Comparison of ENCODE assay signal across 15 cellular contexts in genomic region chr2:65023742-65024141, GRCh38. TPM values are rescaled to one million over a fixed set of nuclear protein-coding genes. Genes with fewer than 3 reads are reported as not detected.
A peak's percentile ranks its signal among the peaks of the same experiment; 100 is the strongest.
DNase-seq lines count a peak whose midpoint lies in the region; ATAC-seq, FAIRE-seq and TF ChIP-seq lines count a peak whose summit lies in the region.
"Had no signal": no experiment of that assay in that cellular context is flagged by ENCODE, and none has a peak within 500 bp of the region (broad histone marks: within the 10 kb centered on the region; RNA-seq: fewer than 3 reads in every experiment).

No MANE protein-coding gene starts in this region.

- H3K79me1 ChIP-seq in mesenchymal stem cell (replicated peaks; ENCODE audit: low read length, poor library complexity, severe bottlenecking): no peaks in the 10 kb centered on the region

- no TSS peak for BruUV-seq in MCF 10A (replicated peaks; lab: Mats Ljungman, UMichigan)

- H3K36me3 ChIP-seq in breast epithelium: no peaks in the 10 kb centered on the region
- H3K36me3 ChIP-seq in brain microvascular endothelial cell (replicated peaks): no peaks in the 10 kb centered on the region
- peaks cover 6 to 20% of the 10 kb centered on the region in 2 experiments for H3K36me3 ChIP-seq in mesenchymal stem cell (ENCODE audit: control insufficient read depth in 1 of 2, insufficient read depth in 2 of 2, low read depth in 1 of 2, low read length in 2 of 2)
- H3K36me3 ChIP-seq in SJCRH30: no peaks in the 10 kb centered on the region
- no peaks in the 10 kb centered on the region for H3K36me3 ChIP-seq in kidney (ENCODE audit: control insufficient read depth in 1 of 2, insufficient read depth in 2 of 2, low read length in 2 of 2)

- H3K27me3 ChIP-seq in breast epithelium (no peaks in the 10 kb centered on the region), brain microvascular endothelial cell (replicated peaks) (no peaks in the 10 kb centered on the region), mesenchymal stem cell (ENCODE audit: control insufficient read depth in 1 of 2, insufficient read depth in 1 of 2, low read length in 2 of 2) (peaks cover 0 to 4% of the 10 kb centered on the region in 2 experiments), SJCRH30 (no peaks in the 10 kb centered on the region)
- H3K27me3 ChIP-seq: Peyer's patch had no signal

- H3K4me3 ChIP-seq in breast epithelium (no peak overlapping the region), brain microvascular endothelial cell (ENCODE audit: low read depth, low read length) (no peak overlapping the region), mesenchymal stem cell (ENCODE audit: insufficient read depth in 1 of 2, low read depth in 1 of 2, low read length in 2 of 2) (no peak overlapping the region), SJCRH30 (no peak overlapping the region), kidney (ENCODE audit: low read length in 2 of 2) (no peak overlapping the region)
- H3K4me3 ChIP-seq: Peyer's patch had no signal

- intact Hi-C loops in MCF 10A (cut with micrococcal nuclease): no loop called here
- intact Hi-C loops in breast epithelium (cut with DNase I; ENCODE audit: low total_unique reads): no loop called here
- intact Hi-C loops in kidney (cut with DNase I): no loop called here

- H2BK15ac ChIP-seq in mesenchymal stem cell (ENCODE audit: low read depth, poor library complexity, severe bottlenecking): no peak overlapping the region

- WGBS in mesenchymal stem cell: 95% methylated on average over 8 of the region's 8 CpGs

- CTCF ChIA-PET in MCF 10A (lab: Yijun Ruan, JAX): interaction anchor here (0.6 to 6.7 kb wide), 5 partner anchors 16 to 511 kb away, joined by 3 to 36 read pairs (median 4); no protein-coding TSS in a partner anchor

- no peak for FAIRE-seq in kidney (lab: Jason Lieb, UNC)
- FAIRE-seq: GM12892 had no signal

- no peak overlapping the region for H2BK12ac ChIP-seq in mesenchymal stem cell (ENCODE audit: low read length in 2 of 2)

- no peak overlapping the region for H2BK5ac ChIP-seq in mesenchymal stem cell (ENCODE audit: low read depth, low read length, poor library complexity, severe bottlenecking)

- H3K27me3 Mint-ChIP-seq in MCF 10A (ENCODE audit: insufficient read depth, unreplicated experiment): no peaks in the 10 kb centered on the region
- H3K27me3 Mint-ChIP-seq in stimulated activated naive B cell treated with anti-CD40 and anti-IgM and Interleukin-4, amounts not matched to agents 10 μg/mL and 1 μg/mL and 100 μg/mL, for 72 hours: no peaks in the 10 kb centered on the region

- no peak for TF ChIP-seq POLR2A in breast epithelium (IDR thresholded peaks at IDR 0.05)

- no peaks in the 10 kb centered on the region for H3K9me3 Mint-ChIP-seq in MCF 10A (ENCODE audit: unreplicated experiment)
- H3K9me3 Mint-ChIP-seq in stimulated activated naive B cell treated with anti-CD40 and anti-IgM and Interleukin-4, amounts not matched to agents 10 μg/mL and 1 μg/mL and 100 μg/mL, for 72 hours: peaks cover 0 to 2% of the 10 kb centered on the region in 2 donors

- peaks cover 14% of the 10 kb centered on the region for H3K36me3 Mint-ChIP-seq in MCF 10A (ENCODE audit: insufficient read depth, unreplicated experiment)
- peaks cover 53 to 67% of the 10 kb centered on the region in 2 donors for H3K36me3 Mint-ChIP-seq in stimulated activated naive B cell treated with anti-CD40 and anti-IgM and Interleukin-4, amounts not matched to agents 10 μg/mL and 1 μg/mL and 100 μg/mL, for 72 hours

- no peak overlapping the region for H2AFZ ChIP-seq in mesenchymal stem cell (ENCODE audit: low read depth, low read length)

- peak overlapping the region; percentile 53 for H3K27ac Mint-ChIP-seq in MCF 10A (ENCODE audit: low read depth, unreplicated experiment)
- H3K27ac Mint-ChIP-seq in stimulated activated naive B cell treated with anti-CD40 and anti-IgM and Interleukin-4, amounts not matched to agents 10 μg/mL and 1 μg/mL and 100 μg/mL, for 72 hours: peak overlapping the region; percentile 84

- H3K18ac ChIP-seq in mesenchymal stem cell (ENCODE audit: low read depth in 1 of 2, low read length in 2 of 2): no peak overlapping the region

- peak overlapping the region; percentile 71 for H2AK5ac ChIP-seq in mesenchymal stem cell (ENCODE audit: low read length, severe bottlenecking)

- in situ Hi-C loops in brain microvascular endothelial cell (cut with HindIII; ENCODE audit: low pct_ligation_motif_present, low sequenced_read_pairs): no loop called here

- no peak overlapping the region for H3K4ac ChIP-seq in mesenchymal stem cell (ENCODE audit: low read depth in 1 of 2, low read length in 2 of 2)

- no peaks in the 10 kb centered on the region for H3K9me3 ChIP-seq in breast epithelium
- H3K9me3 ChIP-seq in mesenchymal stem cell (ENCODE audit: control insufficient read depth, low read length): no peaks in the 10 kb centered on the region
- H3K9me3 ChIP-seq in SJCRH30 (replicated peaks): no peaks in the 10 kb centered on the region
- H3K9me3 ChIP-seq in kidney (ENCODE audit: control insufficient read depth in 1 of 2, low read length in 2 of 2): no peaks in the 10 kb centered on the region
- H3K9me3 ChIP-seq: Peyer's patch had no signal

- no peak overlapping the region for H3K4me2 ChIP-seq in mesenchymal stem cell (ENCODE audit: low read length, poor library complexity, severe bottlenecking)
- H3K4me2 ChIP-seq: KMS-11 had no signal

- H3K4me1 ChIP-seq in breast epithelium (no peaks in the 10 kb centered on the region), mesenchymal stem cell (ENCODE audit: control insufficient read depth, insufficient read depth, low read depth, low read length) (peaks cover 14% of the 10 kb centered on the region), SJCRH30 (peaks cover 13% of the 10 kb centered on the region), kidney (ENCODE audit: control insufficient read depth in 1 of 2, insufficient read depth in 1 of 2, low read depth in 1 of 2, low read length in 2 of 2) (no peaks in the 10 kb centered on the region)

- POLR2A ChIA-PET in MCF 10A (lab: Yijun Ruan, JAX): interaction anchor here (0.6 kb wide), 1 partner anchor 342 kb away, joined by 3 read pairs; no protein-coding TSS in a partner anchor

- H4K8ac ChIP-seq in mesenchymal stem cell (ENCODE audit: low read length): peak overlapping the region; percentile 22

- H4K91ac ChIP-seq in mesenchymal stem cell (ENCODE audit: low read length): no peak overlapping the region

- H3K4me1 Mint-ChIP-seq in MCF 10A (ENCODE audit: insufficient read depth, unreplicated experiment): peaks cover 11% of the 10 kb centered on the region
- H3K4me1 Mint-ChIP-seq in stimulated activated naive B cell treated with anti-CD40 and anti-IgM and Interleukin-4, amounts not matched to agents 10 μg/mL and 1 μg/mL and 100 μg/mL, for 72 hours: peaks cover 55 to 82% of the 10 kb centered on the region in 2 donors

- DNase-seq in MCF 10A (ENCODE audit: unreplicated experiment): no peak
- no peak for DNase-seq in breast epithelium (ENCODE audit: low spot score in 2 of 2)
- DNase-seq in brain microvascular endothelial cell: no peak
- no peak for DNase-seq in mesenchymal stem cell
- DNase-seq in stimulated activated naive B cell treated with anti-CD40 and anti-IgM and Interleukin-4, amounts not matched to agents 10 μg/mL and 1 μg/mL and 100 μg/mL, for 72 hours: no peak
- DNase-seq in SJCRH30: no peak
- DNase-seq in kidney: no peak
- DNase-seq: MM.1S, NCI-H1105, NCI-H1694 treated with DMSO at 0.1 percent for 48 hours, NCI-H69, Peyer's patch had no signal

- no peak overlapping the region for H2BK120ac ChIP-seq in mesenchymal stem cell (ENCODE audit: low read depth, low read length)

- H3K27ac ChIP-seq in breast epithelium (no peak overlapping the region), brain microvascular endothelial cell (peak overlapping the region; percentile 67), mesenchymal stem cell (ENCODE audit: low read length, poor library complexity, severe bottlenecking) (no peak overlapping the region), SJCRH30 (no peak overlapping the region), kidney (ENCODE audit: low read depth in 2 of 2, low read length in 2 of 2) (no peak overlapping the region)
- H3K27ac ChIP-seq: KMS-11, Peyer's patch had no signal

- ATAC-seq in stimulated activated naive B cell treated with anti-CD40 and anti-IgM and Interleukin-4, amounts not matched to agents 10 μg/mL and 1 μg/mL and 100 μg/mL, for 72 hours (replicated peaks): no peak
- no peak for ATAC-seq in GM18867 (IDR thresholded peaks at IDR 0.05; ENCODE audit: unreplicated experiment)

- TF ChIP-seq CTCF in MCF 10A (IDR thresholded peaks at IDR 0.05; ENCODE audit: unreplicated experiment) (no peak), breast epithelium (IDR thresholded peaks at IDR 0.05) (no peak), brain microvascular endothelial cell (IDR thresholded peaks at IDR 0.05; ENCODE audit: low read depth, low read length, missing control alignments) (no peak), kidney (IDR thresholded peaks at IDR 0.05; ENCODE audit: borderline replicate concordance, extremely low read depth, insufficient read depth) (no peak)

- no peak overlapping the region for H3K14ac ChIP-seq in mesenchymal stem cell (ENCODE audit: low read length in 2 of 2)

- H3K9ac ChIP-seq in mesenchymal stem cell (ENCODE audit: low read length): peak overlapping the region; percentile 53
- H3K9ac ChIP-seq in kidney (ENCODE audit: low read length in 2 of 2): no peak overlapping the region
- H3K9ac ChIP-seq: KMS-11 had no signal

- H3K23ac ChIP-seq in mesenchymal stem cell (ENCODE audit: low read length in 2 of 2): no peak overlapping the region

- H3K4me3 Mint-ChIP-seq in MCF 10A (ENCODE audit: unreplicated experiment): no peak overlapping the region
- H3K4me3 Mint-ChIP-seq in stimulated activated naive B cell treated with anti-CD40 and anti-IgM and Interleukin-4, amounts not matched to agents 10 μg/mL and 1 μg/mL and 100 μg/mL, for 72 hours: no peak overlapping the region

RNA-seq across cellular contexts. Expression of gene CEP68, which starts 32.5 kb away (rescaled TPM):
- total RNA-seq in MCF 10A (2022) (5.4 and 7.2 TPM in 2 replicates), breast epithelium (10 to 100 TPM; 23.3 to 32.2 (median 25.0) TPM), kidney (20.3 TPM)
- polyA plus RNA-seq in mesenchymal stem cell (2013, experiment 1 of 2): 2.9 TPM
- polyA plus RNA-seq in mesenchymal stem cell (2013, experiment 2 of 2): 3.2 TPM
- 13.7 and 14.1 TPM in 2 replicates for total RNA-seq in SJCRH30 (2014; rRNA removed; shearing (Covaris generic))
- 5.6 TPM for polyA plus RNA-seq in kidney (ENCODE audit: insufficient read depth, low read depth, low replicate concordance)

RNA-seq across cellular contexts. Expression of gene SLC1A4, which starts 34.5 kb away (rescaled TPM):
- total RNA-seq in MCF 10A (2022) (29.6 and 36.0 TPM in 2 replicates), breast epithelium (10 to 100 TPM in 2 of 3 donors, 1 to 10 TPM in 1; 9.1 to 31.5 (median 11.4) TPM), kidney (10.6 TPM)
- polyA plus RNA-seq in mesenchymal stem cell (2013, experiment 1 of 2): 14.3 TPM
- polyA plus RNA-seq in mesenchymal stem cell (2013, experiment 2 of 2): 15.0 TPM
- total RNA-seq in SJCRH30 (2014; rRNA removed; shearing (Covaris generic)): 2.6 and 3.5 TPM in 2 replicates
- 2.1 TPM for polyA plus RNA-seq in kidney (ENCODE audit: insufficient read depth, low read depth, low replicate concordance)
